ENCODE assay signal across 31 cellular contexts in the genomic region with DNA sequence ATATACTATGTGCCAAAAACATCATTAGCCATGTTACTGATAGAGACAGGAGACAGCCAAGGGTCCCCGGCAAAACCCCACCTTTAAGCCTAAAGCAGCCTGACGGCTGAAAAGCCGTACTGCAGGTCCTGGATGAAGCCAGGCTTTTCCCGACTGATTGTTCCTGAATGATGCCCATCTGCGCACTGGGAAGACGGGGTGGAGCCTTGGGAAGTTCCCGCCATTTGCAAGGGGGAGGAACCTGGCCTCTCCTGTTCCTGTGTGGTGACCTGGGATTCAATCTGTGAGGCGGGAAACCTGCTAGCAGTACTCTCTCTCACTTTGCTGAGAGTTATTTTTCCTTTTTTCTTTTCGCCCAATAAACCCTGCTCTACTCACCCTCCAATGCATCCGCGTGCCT.
"Had no signal": no experiment of that assay in that cellular context is flagged by ENCODE, and none has a peak within 500 bp of the region (broad histone marks: within the 10 kb centered on the region; RNA-seq: fewer than 3 reads in every experiment).

No MANE protein-coding gene starts in this region.

- H3K9me3 ChIP-seq: esophagus muscularis mucosa, gastrocnemius medialis, heart left ventricle had no signal

- H3K9me3 Mint-ChIP-seq: activated T-cell treated with anti-CD3 and anti-CD28 coated beads, Interleukin-2, amount 50 U/mL, for 4 hours; activated T-helper 17 cell treated with anti-CD3 and anti-CD28 coated beads, Interleukin-2, amount 50 U/mL, for 72 hours; central memory CD8-positive, alpha-beta T cell had no signal

- H3K36me3 Mint-ChIP-seq: activated naive CD8-positive, alpha-beta T cell had no signal

- ATAC-seq: activated CD4-positive, CD25-positive, alpha-beta regulatory T cell treated with anti-CD3 and anti-CD28 coated beads, Interleukin-2, amount 50 U/mL, for 24 hours; activated CD8-positive, alpha-beta T cell treated with anti-CD3 and anti-CD28 coated beads for 36 hours; activated T-cell treated with anti-CD3 and anti-CD28 coated beads, Interleukin-2, amount 50 U/mL, for 4 hours; activated T-helper 17 cell treated with anti-CD3 and anti-CD28 coated beads, Interleukin-2, amount 50 U/mL, for 72 hours; foreskin keratinocyte; gastrocnemius medialis; heart left ventricle; T-helper 17 cell had no signal

- H3K36me3 ChIP-seq: brain microvascular endothelial cell, esophagus muscularis mucosa, gastrocnemius medialis, heart left ventricle had no signal

- H3K27ac ChIP-seq: brain microvascular endothelial cell, coronary artery, dorsolateral prefrontal cortex, esophagus muscularis mucosa, foreskin keratinocyte, gastrocnemius medialis, heart left ventricle had no signal

- H3K27ac Mint-ChIP-seq: activated CD8-positive, alpha-beta T cell treated with anti-CD3 and anti-CD28 coated beads for 36 hours; activated naive CD8-positive, alpha-beta T cell; activated T-helper 17 cell treated with anti-CD3 and anti-CD28 coated beads, Interleukin-2, amount 50 U/mL, for 72 hours; dendritic cell treated with granulocyte-macrophage colony-stimulating factor and Interleukin-4, amounts not matched to agents 40 ng/mL and 50 ng/mL, for 4 days; T-helper 17 cell; T-helper 2 cell treated with Interferon-gamma antibody and Interleukin-4, amounts not matched to agents 5 μg/mL and 100 μg/mL, for 36 hours had no signal

- H3K27me3 Mint-ChIP-seq: activated CD8-positive, alpha-beta T cell treated with anti-CD3 and anti-CD28 coated beads for 36 hours; activated naive CD8-positive, alpha-beta T cell; activated T-helper 17 cell treated with anti-CD3 and anti-CD28 coated beads, Interleukin-2, amount 50 U/mL, for 72 hours; T-helper 17 cell had no signal

- H3K4me3 Mint-ChIP-seq: activated CD8-positive, alpha-beta T cell treated with anti-CD3 and anti-CD28 coated beads for 36 hours; activated naive CD8-positive, alpha-beta T cell; activated T-cell treated with anti-CD3 and anti-CD28 coated beads, Interleukin-2, amount 50 U/mL, for 4 hours; activated T-helper 17 cell treated with anti-CD3 and anti-CD28 coated beads, Interleukin-2, amount 50 U/mL, for 72 hours; central memory CD8-positive, alpha-beta T cell; dendritic cell treated with granulocyte-macrophage colony-stimulating factor and Interleukin-4, amounts not matched to agents 40 ng/mL and 50 ng/mL, for 4 days; T-helper 17 cell; T-helper 2 cell treated with Interferon-gamma antibody and Interleukin-4, amounts not matched to agents 5 μg/mL and 100 μg/mL, for 36 hours had no signal

- H3K4me1 Mint-ChIP-seq: activated T-helper 17 cell treated with anti-CD3 and anti-CD28 coated beads, Interleukin-2, amount 50 U/mL, for 72 hours had no signal

- DNase-seq: activated CD4-positive, alpha-beta T cell treated with anti-CD3 and anti-CD28 coated beads for 48 hours; activated CD4-positive, alpha-beta T cell treated with anti-CD3 and anti-CD28 coated beads, Interleukin-2, amount 50 U/mL, for 1 hour; activated CD4-positive, alpha-beta T cell treated with anti-CD3 and anti-CD28 coated beads, Interleukin-2, amount 50 U/mL, for 48 hours; activated CD8-positive, alpha-beta memory T cell treated with anti-CD3 and anti-CD28 coated beads for 24 hours; activated CD8-positive, alpha-beta T cell treated with anti-CD3 and anti-CD28 coated beads for 36 hours; activated effector memory CD4-positive, alpha-beta T cell treated with Interleukin-2 at 50 U/mL for 16 hours; activated gamma-delta T cell treated with Interleukin-2 at 50 U/mL for 16 hours; activated naive CD4-positive, alpha-beta T cell treated with anti-CD3 and anti-CD28 coated beads, Interleukin-2, amount 50 U/mL, for 16 hours; activated naive CD4-positive, alpha-beta T cell treated with Interleukin-2 at 50 U/mL for 16 hours; activated T-cell treated with anti-CD3 and anti-CD28 coated beads, Interleukin-2, amount 50 U/mL, for 4 hours; amniotic stem cell; anterior cingulate cortex; brain microvascular endothelial cell; dorsolateral prefrontal cortex; effector memory CD4-positive, alpha-beta T cell; erythroblast; foreskin keratinocyte; gastrocnemius medialis; glutamatergic neuron; heart left ventricle; T-helper 1 cell; T-helper 17 cell; T1000 had no signal

- H3K4me1 ChIP-seq: esophagus muscularis mucosa, foreskin keratinocyte, gastrocnemius medialis, heart left ventricle had no signal

- H3K27me3 ChIP-seq: brain microvascular endothelial cell, dorsolateral prefrontal cortex, esophagus muscularis mucosa, foreskin keratinocyte, gastrocnemius medialis, heart left ventricle had no signal

- H3K4me3 ChIP-seq: coronary artery, dorsolateral prefrontal cortex, esophagus muscularis mucosa, gastrocnemius medialis, heart left ventricle had no signal
